Comparison of ENCODE assay signal across 7 cellular contexts in genomic region chr3:132136902-132137301, GRCh38.
DNase-seq lines count a peak whose midpoint lies in the region; TF ChIP-seq lines count a peak whose summit lies in the region.
"Not testable (repeated sequence)": the region's sequence is repeated elsewhere in the genome, so short reads cannot be mapped to it uniquely, and the experiment has no call there.

No MANE protein-coding gene starts in this region.

- not testable (repeated sequence) for H3K4me3 ChIP-seq in ACC112 (ENCODE audit: low read depth, low read length); PC-9; neuronal stem cell (ENCODE audit: low read length in 2 of 2)
- H3K4me3 ChIP-seq in iPS-20b (ENCODE audit: low read length): peak overlapping the region; percentile 55; the same call in 1 of the 2 replicates

- not testable (repeated sequence) for H3K9ac ChIP-seq in H9 (ENCODE audit: extremely low read depth, insufficient read length, low read length); iPS-20b (ENCODE audit: low read depth, low read length); neuronal stem cell (ENCODE audit: low read depth, low read length, poor library complexity)

- not testable (repeated sequence) for H2BK5ac ChIP-seq in H9 (ENCODE audit: insufficient read length, low read length); neuronal stem cell (ENCODE audit: low read length)

- H3K18ac ChIP-seq in H9 (ENCODE audit: insufficient read length, low read depth, low read length); neuronal stem cell (ENCODE audit: low read length): not testable (repeated sequence)

- no CpG with 5 or more reads among the region's 23 CpGs for WGBS in H9 (ENCODE audit: extremely low coverage, insufficient read length, low lambda C conversion rate)
- no CpG with 5 or more reads among the region's 23 CpGs for WGBS in neuronal stem cell (ENCODE audit: extremely low coverage in 2 of 2, insufficient read length in 2 of 2, insufficient replicate concordance in 1 of 2), 2 donors

- H3K4me1 ChIP-seq in ACC112 (ENCODE audit: control insufficient read depth, insufficient read depth, low read length, unreplicated experiment): peaks cover 36% of the 10 kb centered on the region
- H3K4me1 ChIP-seq in H9 (ENCODE audit: insufficient read depth, low read length); neuronal stem cell (ENCODE audit: control insufficient read depth in 2 of 2, insufficient read depth in 1 of 2, low read depth in 1 of 2, low read length in 2 of 2): not testable (repeated sequence)
- H3K4me1 ChIP-seq in PC-9 (replicated peaks; ENCODE audit: insufficient read depth): peaks cover 50% of the 10 kb centered on the region
- peaks cover 10% of the 10 kb centered on the region; the same call in 1 of the 2 replicates for H3K4me1 ChIP-seq in iPS-20b (ENCODE audit: insufficient read depth, low read length)

- TF ChIP-seq CTCF in H9 (conservative IDR thresholded peaks at IDR 0.05); PC-9 (conservative IDR thresholded peaks at IDR 0.05); chondrocyte (IDR thresholded peaks at IDR 0.05); glutamatergic neuron (IDR thresholded peaks at IDR 0.05; ENCODE audit: partially characterized antibody, unreplicated experiment): not testable (repeated sequence)

- not testable (repeated sequence) for DNase-seq in H9; PC-9; chondrocyte (ENCODE audit: low spot score); glutamatergic neuron; neuronal stem cell (ENCODE audit: low spot score)

- not testable (repeated sequence) for H3K36me3 Mint-ChIP-seq in H9 (ENCODE audit: insufficient read depth in 1 of 3, low read depth in 3 of 3); chondrocyte (ENCODE audit: low read depth); glutamatergic neuron (ENCODE audit: unreplicated experiment)

- not testable (repeated sequence) for H3T11ph ChIP-seq in H9 (ENCODE audit: low read length)

- not testable (repeated sequence) for H4K20me1 ChIP-seq in H9 (ENCODE audit: control insufficient read depth, insufficient read depth, insufficient read length); PC-9 (ENCODE audit: insufficient read depth)

- not testable (repeated sequence) for H4K5ac ChIP-seq in H9 (ENCODE audit: insufficient read length, low read depth, low read length)

- not testable (repeated sequence) for H3K23ac ChIP-seq in H9 (ENCODE audit: insufficient read length, low read depth, low read length); neuronal stem cell (ENCODE audit: low read depth, low read length, poor library complexity)

- not testable (repeated sequence) for H4K91ac ChIP-seq in H9 (ENCODE audit: insufficient read length, low read depth, low read length); neuronal stem cell (ENCODE audit: low read depth, low read length, poor library complexity)

- POLR2A ChIA-PET in PC-9 (lab: Charles Lee; ENCODE audit: unreplicated experiment): not testable (repeated sequence)

- not testable (repeated sequence) for H3K4ac ChIP-seq in H9 (ENCODE audit: low read depth, low read length); neuronal stem cell (ENCODE audit: low read length)

- not testable (repeated sequence) for H3K36me3 ChIP-seq in ACC112 (ENCODE audit: insufficient read depth, low read length); PC-9 (ENCODE audit: low read depth); iPS-20b (ENCODE audit: insufficient read depth, low read depth, low read length); neuronal stem cell (replicated peaks in 1 of 2; ENCODE audit: control insufficient read depth in 2 of 2, insufficient read depth in 2 of 2, low read length in 2 of 2)

- H2BK12ac ChIP-seq in H9 (ENCODE audit: insufficient read length, low read depth, low read length); neuronal stem cell (ENCODE audit: low read length): not testable (repeated sequence)

- H3K14ac ChIP-seq in H9 (ENCODE audit: insufficient read depth, low read length); neuronal stem cell (ENCODE audit: low read length): not testable (repeated sequence)

- BruUV-seq in PC-9 (replicated peaks; lab: Mats Ljungman, UMichigan): not testable (repeated sequence)

- not testable (repeated sequence) for H2BK120ac ChIP-seq in H9 (ENCODE audit: low read depth, low read length, poor library complexity, severe bottlenecking); neuronal stem cell (ENCODE audit: low read depth, low read length)

- H3K9me2 ChIP-seq in PC-9 (ENCODE audit: insufficient read depth): not testable (repeated sequence)

- H3K27me3 ChIP-seq in ACC112 (ENCODE audit: insufficient read depth, low read length); H9 (ENCODE audit: insufficient read depth, low read length); PC-9 (ENCODE audit: insufficient read depth, low read depth); iPS-20b (ENCODE audit: insufficient read depth, low read length); neuronal stem cell (ENCODE audit: control insufficient read depth in 3 of 3, insufficient read depth in 3 of 3, low read depth in 1 of 3, low read length in 3 of 3): not testable (repeated sequence)

- H3K56ac ChIP-seq in H9 (ENCODE audit: insufficient read length, low read depth, low read length): not testable (repeated sequence)

- CTCF ChIA-PET in PC-9 (lab: Charles Lee): not testable (repeated sequence)

- not testable (repeated sequence) for H3K9me3 Mint-ChIP-seq in H9; chondrocyte (ENCODE audit: low read depth); glutamatergic neuron (ENCODE audit: unreplicated experiment)

- H3K4me3 Mint-ChIP-seq in H9 (peak overlapping the region; percentile 69 to 83), glutamatergic neuron (ENCODE audit: unreplicated experiment) (peak overlapping the region; percentile 77)
- H3K4me3 Mint-ChIP-seq in chondrocyte (ENCODE audit: unreplicated experiment): not testable (repeated sequence)

- not testable (repeated sequence) for H2AFZ ChIP-seq in ACC112 (ENCODE audit: low read length, unreplicated experiment); H9 (ENCODE audit: low read length); PC-9; neuronal stem cell (ENCODE audit: low read length)

- H4K8ac ChIP-seq in H9 (replicated peaks; ENCODE audit: insufficient read length, low read depth, low read length); neuronal stem cell (ENCODE audit: low read depth, low read length): not testable (repeated sequence)

- H3K79me2 ChIP-seq in ACC112 (ENCODE audit: control insufficient read depth, insufficient read depth, low read length, unreplicated experiment); H9 (ENCODE audit: insufficient read depth, low read length); PC-9 (ENCODE audit: low read depth): not testable (repeated sequence)

- intact Hi-C loops in PC-9 (cut with micrococcal nuclease; ENCODE audit: unreplicated experiment): loop anchor here (1.0 to 10.0 kb wide), 5 partner anchors 27 to 1438 kb away; partner anchors contain the start of genes CDV3 and DNAJC13

- peak overlapping the region; percentile 58 for H3K4me2 ChIP-seq in H9 (ENCODE audit: insufficient read depth, insufficient read length, low read length)
- H3K4me2 ChIP-seq in PC-9: peak overlapping the region; percentile 92
- H3K4me2 ChIP-seq in neuronal stem cell (ENCODE audit: insufficient read depth, low read length, poor library complexity, severe bottlenecking): peak overlapping the region; percentile 18

- not testable (repeated sequence) for H2BK20ac ChIP-seq in H9 (ENCODE audit: low read depth, low read length, poor library complexity, severe bottlenecking)

- not testable (repeated sequence) for H2AK5ac ChIP-seq in H9 (ENCODE audit: insufficient read length, low read length); neuronal stem cell (ENCODE audit: low read depth, low read length)

- H3K4me1 Mint-ChIP-seq in H9 (peaks cover 19 to 21% of the 10 kb centered on the region in 2 experiments), chondrocyte (ENCODE audit: low read depth) (peaks cover 35% of the 10 kb centered on the region)
- not testable (repeated sequence) for H3K4me1 Mint-ChIP-seq in glutamatergic neuron (ENCODE audit: low read depth, unreplicated experiment)

- H2BK15ac ChIP-seq in H9 (ENCODE audit: low read depth, low read length); neuronal stem cell (ENCODE audit: low read length): not testable (repeated sequence)

- H3K79me1 ChIP-seq in H9 (ENCODE audit: insufficient read depth, low read depth, low read length, poor library complexity, severe bottlenecking); neuronal stem cell (ENCODE audit: low read depth, low read length): not testable (repeated sequence)

- H3K27ac Mint-ChIP-seq in H9: 0 out of 7 replicates have a peak overlapping the region, but pooled peaks of 1 of the 3 experiments have one; percentile 64
- peak overlapping the region; percentile 65 for H3K27ac Mint-ChIP-seq in chondrocyte (ENCODE audit: unreplicated experiment)
- not testable (repeated sequence) for H3K27ac Mint-ChIP-seq in glutamatergic neuron (ENCODE audit: unreplicated experiment)

- H3K9me3 ChIP-seq in H9 (ENCODE audit: control insufficient read depth, low read depth, low read length); iPS-20b (ENCODE audit: insufficient read depth, low read depth, low read length); neuronal stem cell (replicated peaks in 1 of 2; ENCODE audit: control insufficient read depth in 2 of 2, insufficient read depth in 1 of 2, low read depth in 1 of 2, low read length in 2 of 2): not testable (repeated sequence)
- peaks cover 13% of the 10 kb centered on the region; the same call in 1 of the 2 replicates for H3K9me3 ChIP-seq in PC-9 (ENCODE audit: insufficient read depth, low read depth)

- H3K23me2 ChIP-seq in H9 (ENCODE audit: insufficient read length, low read depth, low read length, poor library complexity, severe bottlenecking): not testable (repeated sequence)

- H3K27ac ChIP-seq in ACC112 (ENCODE audit: low read depth, low read length): peak overlapping the region; percentile 98; the same call in 1 of the 2 replicates
- not testable (repeated sequence) for H3K27ac ChIP-seq in H9 (ENCODE audit: insufficient read length, low read depth, low read length); iPS-20b (ENCODE audit: low read length); neuronal stem cell (replicated peaks; ENCODE audit: low read length)
- H3K27ac ChIP-seq in PC-9: peak overlapping the region; percentile 100

- peaks cover 31% of the 10 kb centered on the region for H3F3A ChIP-seq in PC-9 (ENCODE audit: insufficient read depth, low read depth)

- not testable (repeated sequence) for H3K27me3 Mint-ChIP-seq in H9 (ENCODE audit: low read depth); chondrocyte (ENCODE audit: low read depth); glutamatergic neuron (ENCODE audit: unreplicated experiment)

Comparison
In these comparisons a context has a peak if more than half of its experiments do, and no peak if none do; other contexts are left out.
1. H3K4me2 ChIP-seq: peak in every context shown above with its lines; median percentile 92 in PC-9; 58 in H9; 18 in neuronal stem cell.